9 cellular contexts compared by ENCODE assay signal in genomic region chr5:13866792-13867191, GRCh38.
DNase-seq lines count a peak whose midpoint lies in the region; ATAC-seq and TF ChIP-seq lines count a peak whose summit lies in the region.
"Had no signal": no experiment of that assay in that cellular context is flagged by ENCODE, and none has a peak within 500 bp of the region (broad histone marks: within the 10 kb centered on the region; RNA-seq: fewer than 3 reads in every experiment).

No MANE protein-coding gene starts in this region.

- DNase-seq in ELF-1 (ENCODE audit: low read depth, low spot score) (peak; percentile 4), KBM-7 (peak; percentile 30), left lobe of liver (ENCODE audit: low spot score) (no peak), vagina (ENCODE audit: extremely low spot score in 2 of 2) (no peak), cortex of kidney (lab: John Stamatoyannopoulos, UW) (no peak), GM10248 (ENCODE audit: extremely low spot score) (no peak)
- peak; percentile 42 for DNase-seq in activated CD8-positive, alpha-beta T cell treated with anti-CD3 and anti-CD28 coated beads for 36 hours

- no peak for TF ChIP-seq POLR2A in vagina (IDR thresholded peaks at IDR 0.05)

- POLR2A ChIA-PET in activated CD8-positive, alpha-beta T cell treated with anti-CD3 and anti-CD28 coated beads for 36 hours (lab: Charles Lee): no interaction called here
- POLR2A ChIA-PET in GM10248 (lab: Yijun Ruan, JAX): no interaction called here

- H3K9me3 ChIP-seq in vagina: no peaks in the 10 kb centered on the region

- H3K4me1 Mint-ChIP-seq in activated CD8-positive, alpha-beta T cell treated with anti-CD3 and anti-CD28 coated beads for 36 hours (ENCODE audit: low read depth): no peaks in the 10 kb centered on the region

- H3K27ac ChIP-seq in vagina: no peak overlapping the region

- H3K4me1 ChIP-seq in vagina: no peaks in the 10 kb centered on the region

- H3K9me3 Mint-ChIP-seq in activated CD8-positive, alpha-beta T cell treated with anti-CD3 and anti-CD28 coated beads for 36 hours: peaks cover 4% of the 10 kb centered on the region

- no peaks in the 10 kb centered on the region for H3K36me3 Mint-ChIP-seq in activated CD8-positive, alpha-beta T cell treated with anti-CD3 and anti-CD28 coated beads for 36 hours (ENCODE audit: low read depth)

- no peak overlapping the region for H3K27ac Mint-ChIP-seq in activated CD8-positive, alpha-beta T cell treated with anti-CD3 and anti-CD28 coated beads for 36 hours
- H3K27ac Mint-ChIP-seq: dendritic cell treated with granulocyte-macrophage colony-stimulating factor and Interleukin-4, amounts not matched to agents 40 ng/mL and 50 ng/mL, for 4 days had no signal

- CTCF ChIA-PET in activated CD8-positive, alpha-beta T cell treated with anti-CD3 and anti-CD28 coated beads for 36 hours (lab: Charles Lee): no interaction called here
- CTCF ChIA-PET in GM10248 (lab: Yijun Ruan, JAX): interaction anchor here (0.8 kb wide), 1 partner anchor 12 kb away, joined by 3 read pairs; no protein-coding TSS in a partner anchor

- H3K27me3 ChIP-seq in vagina: no peaks in the 10 kb centered on the region

- in situ Hi-C loops in KBM-7 (cut with MboI; ENCODE audit: low pct_unique_long_range_greater_than_20kb, low sequenced_read_pairs): no loop called here

- no peak overlapping the region for H3K4me3 ChIP-seq in vagina

- H3K27me3 Mint-ChIP-seq in activated CD8-positive, alpha-beta T cell treated with anti-CD3 and anti-CD28 coated beads for 36 hours: no peaks in the 10 kb centered on the region
- H3K27me3 Mint-ChIP-seq: dendritic cell treated with granulocyte-macrophage colony-stimulating factor and Interleukin-4, amounts not matched to agents 40 ng/mL and 50 ng/mL, for 4 days had no signal

- no peaks in the 10 kb centered on the region for H3K36me3 ChIP-seq in vagina

- H3K4me3 Mint-ChIP-seq in activated CD8-positive, alpha-beta T cell treated with anti-CD3 and anti-CD28 coated beads for 36 hours: no peak overlapping the region
- H3K4me3 Mint-ChIP-seq: dendritic cell treated with granulocyte-macrophage colony-stimulating factor and Interleukin-4, amounts not matched to agents 40 ng/mL and 50 ng/mL, for 4 days had no signal

- intact Hi-C loops in activated CD8-positive, alpha-beta T cell treated with anti-CD3 and anti-CD28 coated beads for 36 hours (cut with micrococcal nuclease): no loop called here
- intact Hi-C loops in vagina (cut with DNase I): no loop called here

- no peak for TF ChIP-seq CTCF in activated CD8-positive, alpha-beta T cell treated with anti-CD3 and anti-CD28 coated beads for 36 hours (IDR thresholded peaks at IDR 0.05)
- TF ChIP-seq CTCF in vagina (IDR thresholded peaks at IDR 0.05) (no peak), GM10248 (IDR thresholded peaks at IDR 0.05; ENCODE audit: control extremely low read depth, extremely low read depth, low read depth, missing control alignments) (no peak)

- ATAC-seq in activated CD8-positive, alpha-beta T cell treated with anti-CD3 and anti-CD28 coated beads for 36 hours: no peak
- ATAC-seq in left lobe of liver (peak; percentile 62), HG03571 (IDR thresholded peaks at IDR 0.05; ENCODE audit: unreplicated experiment) (no peak)

Comparison
In these comparisons a context has a peak if more than half of its experiments do, and no peak if none do; other contexts are left out.
1. DNase-seq: peak in ELF-1 (single experiment), KBM-7 (single experiment) and activated CD8-positive, alpha-beta T cell treated with anti-CD3 and anti-CD28 coated beads for 36 hours (single experiment); none in left lobe of liver (single experiment), vagina (0 of 2), cortex of kidney (single experiment) and GM10248 (single experiment).